Comparison of ENCODE assay signal across 26 cellular contexts in genomic region chr9:82074144-82074543, GRCh38.
"Had no signal": no experiment of that assay in that cellular context is flagged by ENCODE, and none has a peak within 500 bp of the region (broad histone marks: within the 10 kb centered on the region; RNA-seq: fewer than 3 reads in every experiment).

No MANE protein-coding gene starts in this region.

- H3K9me3 ChIP-seq: colonic mucosa, esophagus squamous epithelium, gastrocnemius medialis, left lung, lower lobe of right lung, mucosa of descending colon had no signal

- ATAC-seq: effector memory CD8-positive, alpha-beta T cell; esophagus mucosa; gastrocnemius medialis; heart right ventricle; left cardiac atrium; left lung; left ventricle myocardium superior; lower lobe of right lung; mucosa of descending colon had no signal

- FAIRE-seq: endometrium, islet of Langerhans, keratinocyte had no signal

- H3K27ac ChIP-seq: colonic mucosa, epithelial cell of prostate, esophagus squamous epithelium, gastrocnemius medialis, heart right ventricle, left lung, lower lobe of right lung had no signal

- H3K4me1 ChIP-seq: colonic mucosa, esophagus squamous epithelium, gastrocnemius medialis, heart right ventricle, left lung, lower lobe of right lung had no signal

- H3K27me3 ChIP-seq: colonic mucosa, esophagus squamous epithelium, gastrocnemius medialis, heart right ventricle, left lung had no signal

- H3K4me3 ChIP-seq: colonic mucosa, esophagus squamous epithelium, gastrocnemius medialis, heart right ventricle, left lung, lower lobe of right lung, mucosa of descending colon had no signal

- H3K36me3 ChIP-seq: colonic mucosa, esophagus squamous epithelium, gastrocnemius medialis, heart right ventricle, left lung, lower lobe of right lung had no signal

- DNase-seq: colonic mucosa; cortex of kidney; effector CD8-positive, alpha-beta T cell; effector memory CD8-positive, alpha-beta T cell; endodermal cell; erythroblast; esophagus squamous epithelium; foreskin fibroblast; foreskin melanocyte; gastrocnemius medialis; glutamatergic neuron; head of caudate nucleus; heart right ventricle; hippocampal formation; left cardiac atrium; left lung; left ventricle myocardium superior; lower lobe of right lung; mesenchymal stem cell; mucosa of descending colon; naive B cell had no signal
